In the genomic region with DNA sequence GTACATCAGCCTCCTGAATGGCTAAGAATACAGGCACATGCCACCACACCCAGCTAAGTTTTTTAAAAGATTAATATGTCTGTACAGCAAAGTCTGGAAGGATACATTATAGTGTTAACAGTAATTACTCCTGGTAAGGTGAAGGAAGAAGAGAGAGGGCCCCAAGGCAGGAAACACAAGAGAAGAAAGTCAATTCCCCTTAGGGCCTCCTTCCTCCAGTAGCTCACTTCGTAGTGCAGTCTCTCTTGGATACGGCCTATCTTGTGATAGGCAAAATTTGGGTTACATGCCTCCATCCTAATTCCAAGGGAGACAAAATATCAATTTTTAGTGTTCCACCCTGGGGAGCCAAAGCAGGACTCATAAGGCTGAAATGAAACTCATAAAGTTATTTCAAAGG, we compare ENCODE assay signal across 13 cellular contexts. TPM values are rescaled to one million over a fixed set of nuclear protein-coding genes. Genes with fewer than 3 reads are reported as not detected.
DNase-seq lines count a peak whose midpoint lies in the region; ATAC-seq, FAIRE-seq and TF ChIP-seq lines count a peak whose summit lies in the region.
"Had no signal": no experiment of that assay in that cellular context is flagged by ENCODE, and none has a peak within 500 bp of the region (broad histone marks: within the 10 kb centered on the region; RNA-seq: fewer than 3 reads in every experiment).

No MANE protein-coding gene starts in this region.

- TF ChIP-seq CTCF in HepG2 (CRISPR knock-in tag; IDR thresholded peaks at IDR 0.05): no peak

- CTCF ChIA-PET in HepG2 (lab: Yijun Ruan, JAX; ENCODE audit: low intra/inter-chr PET ratio, low total read pairs): no interaction called here

- peak overlapping the region; percentile 97 for H2AFZ ChIP-seq in ACC112 (ENCODE audit: low read length, unreplicated experiment)
- H2AFZ ChIP-seq in HepG2 (ENCODE audit: low read length): no peak overlapping the region

- intact Hi-C loops in HepG2 (cut with micrococcal nuclease; ENCODE audit: unreplicated experiment): no loop called here

- no peaks in the 10 kb centered on the region for H3K9me3 ChIP-seq in HepG2 (ENCODE audit: low read length)

- H3K9ac ChIP-seq in HepG2 (ENCODE audit: insufficient read depth, low read depth, low read length): no peak overlapping the region

- DNase-seq in GM12891 (ENCODE audit: insufficient read length, low spot score): no peak
- DNase-seq in HepG2 (ENCODE audit: low spot score): no peak
- no peak for DNase-seq in NCI-H2081 (lab: John Stamatoyannopoulos, UW)
- no peak for DNase-seq in SKM-1 (lab: John Stamatoyannopoulos, UW; ENCODE audit: unreplicated experiment)
- DNase-seq in RKO (ENCODE audit: low spot score): no peak
- DNase-seq in NCI-H146 treated with DMSO at 0.1 percent for 48 hours (lab: John Stamatoyannopoulos, UW; ENCODE audit: unreplicated experiment): no peak
- DNase-seq: activated CD4-positive, alpha-beta T cell treated with anti-CD3 and anti-CD28 coated beads, Interleukin-2, amount 50 U/mL, for 4 hours; NCI-H2081 treated with DMSO at 0.1 percent for 48 hours; nucleus accumbens had no signal

- POLR2A ChIA-PET in HepG2 (lab: Yijun Ruan, JAX): interaction anchor here (1.3 to 1.7 kb wide), 3 partner anchors 15 to 27 kb away, joined by 5 to 6 read pairs (median 5); partner anchors contain the start of gene FAM169A

- 82% methylated on average over 2 of the region's 2 CpGs for WGBS in HepG2 (ENCODE audit: low lambda C conversion rate)

- H3K27ac ChIP-seq in ACC112 (ENCODE audit: low read depth, low read length) (no peak overlapping the region), HepG2 (ENCODE audit: extremely low read length, insufficient read depth, low read length) (peak overlapping the region; percentile 67)
- H3K27ac ChIP-seq: cardiac muscle cell, RWPE1 had no signal

- TF ChIP-seq EP300 in HepG2 (IDR thresholded peaks at IDR 0.05; ENCODE audit: low read depth in 2 of 2, low read length in 2 of 2): no peak
- no peak for TF ChIP-seq EP300 in HepG2 (CRISPR knock-in tag; IDR thresholded peaks at IDR 0.05; ENCODE audit: borderline replicate concordance)

- H3K4me3 Mint-ChIP-seq in activated T-helper 17 cell treated with anti-CD3 and anti-CD28 coated beads, Interleukin-2, amount 50 U/mL, for 72 hours: peak overlapping the region; percentile 86

- H4K20me1 ChIP-seq in HepG2 (ENCODE audit: insufficient read depth, low read length): peaks cover 18% of the 10 kb centered on the region

- TF ChIP-seq POLR2A in GM12891 (IDR thresholded peaks at IDR 0.05; ENCODE audit: low read depth, low read length) (no peak), HepG2 (IDR thresholded peaks at IDR 0.05; ENCODE audit: insufficient read depth in 1 of 2, low read depth in 2 of 2, low read length in 2 of 2) (no peak)

- H3K27me3 ChIP-seq in ACC112 (ENCODE audit: insufficient read depth, low read length): no peaks in the 10 kb centered on the region
- no peaks in the 10 kb centered on the region for H3K27me3 ChIP-seq in HepG2 (ENCODE audit: control insufficient read depth in 1 of 2, insufficient read depth in 2 of 2, low read length in 2 of 2)
- H3K27me3 ChIP-seq: cardiac muscle cell had no signal

- H3K9me3 Mint-ChIP-seq in activated T-helper 17 cell treated with anti-CD3 and anti-CD28 coated beads, Interleukin-2, amount 50 U/mL, for 72 hours: peaks cover 3% of the 10 kb centered on the region

- H3K36me3 ChIP-seq in ACC112 (ENCODE audit: insufficient read depth, low read length) (no peaks in the 10 kb centered on the region), HepG2 (replicated peaks in 1 of 2; ENCODE audit: control insufficient read depth in 1 of 2, insufficient read depth in 2 of 2, low read length in 2 of 2) (peaks cover 0 to 4% of the 10 kb centered on the region in 2 experiments; a peak in 1 of 5 replicates)
- H3K36me3 ChIP-seq: cardiac muscle cell had no signal

- ATAC-seq in activated T-helper 17 cell treated with anti-CD3 and anti-CD28 coated beads, Interleukin-2, amount 50 U/mL, for 72 hours (replicated peaks): peak; percentile 65
- no peak for ATAC-seq in HepG2

- no TSS peak for BruUV-seq in HepG2 (replicated peaks; lab: Mats Ljungman, UMichigan)

- peak overlapping the region; percentile 98 for H3K27ac Mint-ChIP-seq in activated T-helper 17 cell treated with anti-CD3 and anti-CD28 coated beads, Interleukin-2, amount 50 U/mL, for 72 hours

- peak overlapping the region; percentile 46; the same call in 1 of the 2 replicates for H3K4me2 ChIP-seq in HepG2 (ENCODE audit: low read depth, low read length)

- no peaks in the 10 kb centered on the region for H3K79me2 ChIP-seq in ACC112 (ENCODE audit: control insufficient read depth, insufficient read depth, low read length, unreplicated experiment)
- H3K79me2 ChIP-seq in HepG2 (ENCODE audit: insufficient read depth, low read length): peaks cover 99% of the 10 kb centered on the region

- H3K27me3 Mint-ChIP-seq in activated T-helper 17 cell treated with anti-CD3 and anti-CD28 coated beads, Interleukin-2, amount 50 U/mL, for 72 hours: no peaks in the 10 kb centered on the region

- FAIRE-seq in GM12891 (lab: Jason Lieb, UNC) (peak; percentile 28), HepG2 (lab: Jason Lieb, UNC) (no peak)

- H3K4me1 Mint-ChIP-seq in activated T-helper 17 cell treated with anti-CD3 and anti-CD28 coated beads, Interleukin-2, amount 50 U/mL, for 72 hours: peaks cover 30% of the 10 kb centered on the region

- H3K36me3 Mint-ChIP-seq in activated T-helper 17 cell treated with anti-CD3 and anti-CD28 coated beads, Interleukin-2, amount 50 U/mL, for 72 hours (ENCODE audit: low read depth): no peaks in the 10 kb centered on the region

- H3K4me3 ChIP-seq in ACC112 (ENCODE audit: low read depth, low read length): no peak overlapping the region
- H3K4me3 ChIP-seq in HepG2 (replicated peaks in 1 of 3; ENCODE audit: insufficient read depth in 1 of 3, low read depth in 2 of 3, low read length in 3 of 3): no peak overlapping the region; a peak in 1 of 6 replicates
- H3K4me3 ChIP-seq: cardiac muscle cell had no signal

- in situ Hi-C loops in HepG2 (cut with HindIII; ENCODE audit: extremely low pct_ligation_motif_present, low pct_unique_long_range_greater_than_20kb): no loop called here

- no peak for TF ChIP-seq RAD21 in HepG2 (CRISPR knock-in tag; IDR thresholded peaks at IDR 0.05)

- peaks cover 16% of the 10 kb centered on the region for H3K4me1 ChIP-seq in ACC112 (ENCODE audit: control insufficient read depth, insufficient read depth, low read length, unreplicated experiment)
- H3K4me1 ChIP-seq in HepG2 (ENCODE audit: insufficient read depth, low read length): peaks cover 93% of the 10 kb centered on the region

TF ChIP-seq in GM12891, 5 proteins besides CTCF, POLR2A, EP300 and RAD21:
- no peak for TF ChIP-seq SPI1 (IDR thresholded peaks at IDR 0.05; ENCODE audit: low read depth, low read length)
- no peak for TF ChIP-seq POLR2AphosphoS5 (IDR thresholded peaks at IDR 0.05; ENCODE audit: low read depth, low read length)
- TF ChIP-seq PAX5 (IDR thresholded peaks at IDR 0.05; ENCODE audit: insufficient read depth, low read length, severe bottlenecking): no peak
- TF ChIP-seq POU2F2 (IDR thresholded peaks at IDR 0.05; ENCODE audit: low read depth, low read length): no peak
- no peak for TF ChIP-seq TAF1 (IDR thresholded peaks at IDR 0.05; ENCODE audit: low read depth, low read length)

TF ChIP-seq in HepG2, 621 proteins besides CTCF, POLR2A, EP300 and RAD21 (continues in another document):
- TF ChIP-seq NFE2L1 (CRISPR knock-in tag; IDR thresholded peaks at IDR 0.05; ENCODE audit: borderline replicate concordance): no peak
- no peak for TF ChIP-seq ZNF136 (CRISPR knock-in tag; IDR thresholded peaks at IDR 0.05; ENCODE audit: low read depth)
- TF ChIP-seq ARID3A (IDR thresholded peaks at IDR 0.05; ENCODE audit: low read depth, low read length): no peak
- TF ChIP-seq ZNF101 (CRISPR knock-in tag; IDR thresholded peaks at IDR 0.05; ENCODE audit: borderline replicate concordance, low read depth): no peak

RNA-seq across cellular contexts. Expression of gene FAM169A, which starts 15.2 kb away (rescaled TPM):
- 5.8 TPM for polyA plus RNA-seq in GM12891 (2012; ENCODE audit: low read depth, missing spikeins)
- 10 to 100 TPM; 12.0 to 12.8 TPM for total RNA-seq in activated T-helper 17 cell treated with anti-CD3 and anti-CD28 coated beads, Interleukin-2, amount 50 U/mL, for 72 hours
- total RNA-seq in HepG2 (2016; rRNA removed; fragmentation: Illumina TruSeq; extraction: Trizol): 84.8 and 110 TPM in 2 replicates
- total RNA-seq in HepG2 (2016; cell fraction: cytosol; rRNA removed; fragmentation: Illumina TruSeq; extraction: Trizol; ENCODE audit: low read depth): 657 and 772 TPM in 2 replicates
- 82.4 and 105 TPM in 2 replicates for total RNA-seq in HepG2 (2016; cell fraction: insoluble cytoplasmic fraction; rRNA removed; fragmentation: Illumina TruSeq; extraction: Trizol)
- total RNA-seq in HepG2 (2016; cell fraction: membrane; rRNA removed; fragmentation: Illumina TruSeq; extraction: Trizol): 249 and 285 TPM in 2 replicates
- total RNA-seq in HepG2 (2016; cell fraction: nucleus; rRNA removed; fragmentation: Illumina TruSeq; extraction: Trizol): 76.1 and 83.8 TPM in 2 replicates
- polyA plus RNA-seq in HepG2 (2011; rRNA removed): 18.8 and 21.1 TPM in 2 replicates
- 9.6 and 15.9 TPM in 2 replicates for polyA plus RNA-seq in HepG2 (2011; cell fraction: cytosol; rRNA removed)
- 19.5 and 21.4 TPM in 2 replicates for polyA plus RNA-seq in HepG2 (2011; cell fraction: nucleus; rRNA removed)
- polyA plus RNA-seq in HepG2 (2012): 23.9 and 38.1 TPM in 2 replicates
- polyA plus RNA-seq in HepG2 (2016; cell fraction: cytosol; fragmentation: Illumina TruSeq; extraction: Trizol; ENCODE audit: low read depth): 0.95 and 1.1 TPM in 2 replicates
- polyA plus RNA-seq in HepG2 (2016; cell fraction: insoluble cytoplasmic fraction; fragmentation: Illumina TruSeq; extraction: Trizol; ENCODE audit: low read depth): 25.7 and 29.8 TPM in 2 replicates
- polyA plus RNA-seq in HepG2 (2016; cell fraction: membrane; fragmentation: Illumina TruSeq; extraction: Trizol; ENCODE audit: low read depth): 4.1 and 4.5 TPM in 2 replicates
- polyA plus RNA-seq in HepG2 (2016; cell fraction: nucleus; fragmentation: Illumina TruSeq; extraction: Trizol; ENCODE audit: insufficient read depth, low read depth): 48.9 and 51.5 TPM in 2 replicates
- polyA minus RNA-seq in HepG2 (2011; rRNA and poly(A)+ RNA removed; ENCODE audit: low replicate concordance): 30.7 TPM in 1 of 2 replicates, not detected in the other
- 38.6 and 46.9 TPM in 2 replicates for polyA minus RNA-seq in HepG2 (2011; cell fraction: cytosol; rRNA and poly(A)+ RNA removed)
- polyA minus RNA-seq in HepG2 (2011; cell fraction: nucleus; rRNA and poly(A)+ RNA removed): 108 and 113 TPM in 2 replicates
